In genomic region chr7:106052681-106053080, GRCh38 we compare ENCODE assay signal across 5 cellular contexts.
"Had no signal": no experiment of that assay in that cellular context is flagged by ENCODE, and none has a peak within 500 bp of the region (broad histone marks: within the 10 kb centered on the region; RNA-seq: fewer than 3 reads in every experiment).

No MANE protein-coding gene starts in this region.

- H3K4me3 ChIP-seq: GM23338, K562 had no signal

- H3K27ac Mint-ChIP-seq: GM23338 had no signal

- ATAC-seq: GM23338, K562 had no signal

- H3K4me3 Mint-ChIP-seq: GM23338, H9 had no signal

- H2AFZ ChIP-seq: GM23338 had no signal

- DNase-seq: H9, HCEC 1CT, IMR-90 had no signal

- H3K4me2 ChIP-seq: GM23338 had no signal
